29 cellular contexts compared by ENCODE assay signal in genomic region chr9:90201770-90202169, GRCh38.
"Had no signal": no experiment of that assay in that cellular context is flagged by ENCODE, and none has a peak within 500 bp of the region (broad histone marks: within the 10 kb centered on the region; RNA-seq: fewer than 3 reads in every experiment).

No MANE protein-coding gene starts in this region.

- H3K27me3 Mint-ChIP-seq: memory B cell, naive B cell had no signal

- H3K27ac Mint-ChIP-seq: memory B cell; naive B cell; natural killer cell treated with Interleukin-12 subunit alpha and Interleukin-12 subunit beta and Interleukin-15 and Interleukin-18, amount 100 ng/mL, for 72 hours; progenitor cell of endocrine pancreas had no signal

- H3K36me3 Mint-ChIP-seq: natural killer cell treated with Interleukin-12 subunit alpha and Interleukin-12 subunit beta and Interleukin-15 and Interleukin-18, amount 100 ng/mL, for 72 hours had no signal

- H3K4me2 ChIP-seq: smooth muscle cell had no signal

- H2AFZ ChIP-seq: parathyroid adenoma had no signal

- H3K9ac ChIP-seq: parathyroid adenoma had no signal

- H3K4me3 Mint-ChIP-seq: memory B cell; naive B cell; natural killer cell treated with Interleukin-12 subunit alpha and Interleukin-12 subunit beta and Interleukin-15 and Interleukin-18, amount 100 ng/mL, for 72 hours had no signal

- DNase-seq: central memory CD4-positive, alpha-beta T cell; dorsolateral prefrontal cortex; effector CD4-positive, alpha-beta T cell; foreskin fibroblast; gastrocnemius medialis; heart left ventricle; hippocampal formation; left cardiac atrium; left ventricle myocardium superior; naive B cell; occipital lobe; right lobe of liver; stimulated activated CD4-positive, alpha-beta T cell treated with anti-CD3 and anti-CD28 coated beads, Interleukin-12 subunit alpha, Interleukin-12 subunit beta, amount 100 ng/mL, for 4 hours; stimulated activated CD4-positive, alpha-beta T cell treated with anti-CD3 and anti-CD28 coated beads, Interleukin-1b, Interleukin-23, amount 100 ng/mL, for 48 hours; stimulated activated CD4-positive, alpha-beta T cell treated with anti-CD3 and anti-CD28 coated beads, Interleukin-4, amount 100 ng/mL, for 1 hour; stimulated activated CD8-positive, alpha-beta memory T cell treated with anti-CD3 and anti-CD28 coated beads, Interleukin-4, amount 100 ng/mL, for 48 hours; stimulated activated naive CD4-positive, alpha-beta T cell; stomach; testis; tibial artery had no signal

- H3K4me1 ChIP-seq: gastrocnemius medialis, heart left ventricle, parathyroid adenoma, right lobe of liver, stomach, testis, tibial artery had no signal

- H3K27ac ChIP-seq: dorsolateral prefrontal cortex, epithelial cell of prostate, gastrocnemius medialis, heart left ventricle, parathyroid adenoma, right lobe of liver, stomach, testis, tibial artery, upper lobe of left lung had no signal

- ATAC-seq: esophagus mucosa; gastrocnemius medialis; heart left ventricle; left cardiac atrium; left ventricle myocardium superior; natural killer cell treated with Interleukin-12 subunit alpha and Interleukin-12 subunit beta and Interleukin-15 and Interleukin-18, amount 100 ng/mL, for 72 hours had no signal

- H3K4me3 ChIP-seq: dorsolateral prefrontal cortex, gastrocnemius medialis, heart left ventricle, lung, right lobe of liver, smooth muscle cell, stomach, testis, tibial artery, upper lobe of left lung had no signal

- H3K9me3 ChIP-seq: testis, tibial artery, upper lobe of left lung had no signal

- H3K27me3 ChIP-seq: right lobe of liver, stomach, testis, tibial artery, upper lobe of left lung had no signal

- H3K36me3 ChIP-seq: gastrocnemius medialis, heart left ventricle, right lobe of liver, stomach, tibial artery, upper lobe of left lung had no signal
